9 cellular contexts compared by ENCODE assay signal in the genomic region with DNA sequence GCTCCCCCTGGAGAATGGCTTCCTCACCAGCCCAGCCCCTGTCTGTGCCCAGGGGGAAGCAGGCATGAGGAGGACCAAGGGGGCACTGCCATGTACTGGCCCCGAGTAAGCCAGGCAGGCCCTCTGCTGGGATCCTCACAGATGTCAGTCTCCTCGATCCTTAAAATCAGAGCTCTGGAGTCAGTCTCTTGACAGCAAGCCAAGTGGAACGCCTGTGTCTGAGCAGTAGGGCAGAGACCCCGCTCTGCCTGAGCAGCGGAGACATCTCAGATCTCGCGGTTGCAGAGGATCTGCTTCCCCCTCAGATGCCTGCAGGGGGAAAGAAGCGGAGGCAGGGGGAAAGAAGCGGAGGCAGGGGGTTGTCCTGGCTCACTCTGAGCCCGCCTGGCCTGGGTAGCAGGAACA.
A peak's percentile ranks its signal among the peaks of the same experiment; 100 is the strongest.
DNase-seq lines count a peak whose midpoint lies in the region; ATAC-seq, FAIRE-seq and TF ChIP-seq lines count a peak whose summit lies in the region.
"Had no signal": no experiment of that assay in that cellular context is flagged by ENCODE, and none has a peak within 500 bp of the region (broad histone marks: within the 10 kb centered on the region; RNA-seq: fewer than 3 reads in every experiment).

No MANE protein-coding gene starts in this region.

- no peaks in the 10 kb centered on the region for H3K36me3 ChIP-seq in astrocyte (ENCODE audit: insufficient read depth, low read length)

- H3K27ac ChIP-seq in C4-2B (peak overlapping the region; percentile 56), astrocyte (ENCODE audit: low read depth, low read length) (no peak overlapping the region)

- ATAC-seq in stimulated activated effector memory CD8-positive, alpha-beta T cell treated with anti-CD3 and anti-CD28 coated beads, Interleukin-12 subunit alpha, Interleukin-12 subunit beta, amount 100 ng/mL, for 72 hours, result no peak
- no peak for ATAC-seq in HG02970 (IDR thresholded peaks at IDR 0.05; ENCODE audit: low FRiP score, unreplicated experiment)
- ATAC-seq: activated naive CD8-positive, alpha-beta T cell treated with anti-CD3 and anti-CD28 coated beads, Interleukin-2, amount 50 U/mL, for 24 hours had no signal

- no peaks in the 10 kb centered on the region for H4K20me1 ChIP-seq in astrocyte (ENCODE audit: insufficient read depth, low read length)

- FAIRE-seq in astrocyte (lab: Jason Lieb, UNC), result no peak

- no peak for TF ChIP-seq CTCF in C4-2B (conservative IDR thresholded peaks at IDR 0.05)
- no peak for TF ChIP-seq CTCF in astrocyte (IDR thresholded peaks at IDR 0.05; ENCODE audit: insufficient read depth, low read depth, low read length)
- TF ChIP-seq CTCF in retinal pigment epithelial cell (conservative IDR thresholded peaks at IDR 0.05; ENCODE audit: low read depth, low read length), result peak; percentile 0

- no peak overlapping the region for H3K4me3 Mint-ChIP-seq in astrocyte (ENCODE audit: unreplicated experiment)
- H3K4me3 Mint-ChIP-seq in stimulated activated effector memory CD8-positive, alpha-beta T cell treated with anti-CD3 and anti-CD28 coated beads, Interleukin-12 subunit alpha, Interleukin-12 subunit beta, amount 100 ng/mL, for 72 hours, result no peak overlapping the region
- H3K4me3 Mint-ChIP-seq: activated naive CD8-positive, alpha-beta T cell treated with anti-CD3 and anti-CD28 coated beads, Interleukin-2, amount 50 U/mL, for 24 hours had no signal

- DNase-seq in astrocyte (ENCODE audit: low read depth), result no peak
- DNase-seq in left kidney (ENCODE audit: low read depth, low spot score), result peak; percentile 86
- no peak for DNase-seq in retinal pigment epithelial cell (ENCODE audit: low read depth)
- DNase-seq in stimulated activated effector memory CD8-positive, alpha-beta T cell treated with anti-CD3 and anti-CD28 coated beads, Interleukin-12 subunit alpha, Interleukin-12 subunit beta, amount 100 ng/mL, for 72 hours (ENCODE audit: low spot score in 2 of 2), result no peak
- no peak for DNase-seq in SIG-M5 treated with dmso at 0.1 percent for 504 hours (lab: John Stamatoyannopoulos, UW; ENCODE audit: unreplicated experiment)
- no peak for DNase-seq in NCI-H2107 treated with DMSO at 0.1 percent for 48 hours (lab: John Stamatoyannopoulos, UW; ENCODE audit: unreplicated experiment)
- DNase-seq: activated naive CD8-positive, alpha-beta T cell treated with anti-CD3 and anti-CD28 coated beads, Interleukin-2, amount 50 U/mL, for 24 hours had no signal

- peaks cover 46% of the 10 kb centered on the region for H3K27me3 Mint-ChIP-seq in astrocyte (ENCODE audit: low read depth, unreplicated experiment)

- no peaks in the 10 kb centered on the region for H3K79me2 ChIP-seq in astrocyte (ENCODE audit: insufficient read depth, low read length)

- no peaks in the 10 kb centered on the region for H3K4me1 Mint-ChIP-seq in astrocyte (ENCODE audit: low read depth, unreplicated experiment)
- peaks cover 19% of the 10 kb centered on the region for H3K4me1 Mint-ChIP-seq in stimulated activated effector memory CD8-positive, alpha-beta T cell treated with anti-CD3 and anti-CD28 coated beads, Interleukin-12 subunit alpha, Interleukin-12 subunit beta, amount 100 ng/mL, for 72 hours

- no peaks in the 10 kb centered on the region for H3K36me3 Mint-ChIP-seq in astrocyte (ENCODE audit: low read depth, unreplicated experiment)
- H3K36me3 Mint-ChIP-seq in stimulated activated effector memory CD8-positive, alpha-beta T cell treated with anti-CD3 and anti-CD28 coated beads, Interleukin-12 subunit alpha, Interleukin-12 subunit beta, amount 100 ng/mL, for 72 hours, result no peaks in the 10 kb centered on the region

- no peaks in the 10 kb centered on the region for H3K27me3 ChIP-seq in astrocyte (ENCODE audit: insufficient read depth, low read length)

- peak overlapping the region; percentile 17 for H3K9ac ChIP-seq in astrocyte (ENCODE audit: low read length)

- peak overlapping the region; percentile 52 for H3K4me2 ChIP-seq in astrocyte (ENCODE audit: low read length)

- H3K9me3 Mint-ChIP-seq in astrocyte (ENCODE audit: unreplicated experiment), result no peaks in the 10 kb centered on the region
- no peaks in the 10 kb centered on the region for H3K9me3 Mint-ChIP-seq in stimulated activated effector memory CD8-positive, alpha-beta T cell treated with anti-CD3 and anti-CD28 coated beads, Interleukin-12 subunit alpha, Interleukin-12 subunit beta, amount 100 ng/mL, for 72 hours
- H3K9me3 Mint-ChIP-seq: activated naive CD8-positive, alpha-beta T cell treated with anti-CD3 and anti-CD28 coated beads, Interleukin-2, amount 50 U/mL, for 24 hours had no signal

- H2AFZ ChIP-seq in astrocyte (ENCODE audit: low read depth, low read length), result peak overlapping the region; percentile 62

- H3K9me3 ChIP-seq in astrocyte (ENCODE audit: insufficient read depth, low read depth, low read length), result no peaks in the 10 kb centered on the region

- peaks cover 18% of the 10 kb centered on the region for H3K4me1 ChIP-seq in astrocyte (ENCODE audit: insufficient read depth, low read length)

- H3K27ac Mint-ChIP-seq in astrocyte (ENCODE audit: unreplicated experiment), result no peak overlapping the region
- no peak overlapping the region for H3K27ac Mint-ChIP-seq in stimulated activated effector memory CD8-positive, alpha-beta T cell treated with anti-CD3 and anti-CD28 coated beads, Interleukin-12 subunit alpha, Interleukin-12 subunit beta, amount 100 ng/mL, for 72 hours
- H3K27ac Mint-ChIP-seq: activated naive CD8-positive, alpha-beta T cell treated with anti-CD3 and anti-CD28 coated beads, Interleukin-2, amount 50 U/mL, for 24 hours had no signal

- H3K4me3 ChIP-seq in astrocyte (ENCODE audit: insufficient read depth, low read depth, low read length), result no peak overlapping the region
- H3K4me3 ChIP-seq in retinal pigment epithelial cell (ENCODE audit: low read length), result no peak overlapping the region
